ENCODE assay signal across 8 cellular contexts in genomic region chr20:49983123-49983847, GRCh38. TPM values are rescaled to one million over a fixed set of nuclear protein-coding genes. Genes with fewer than 3 reads are reported as not detected.
DNase-seq lines count a peak whose midpoint lies in the region; ATAC-seq and TF ChIP-seq lines count a peak whose summit lies in the region.

No MANE protein-coding gene starts in this region.

- TF ChIP-seq EP300 in gastroesophageal sphincter (IDR thresholded peaks at IDR 0.05), result no peak

- H3K4me3 ChIP-seq in gastroesophageal sphincter, result peak overlapping the region; percentile 13 to 59
- peak overlapping the region; percentile 79 for H3K4me3 ChIP-seq in skeletal muscle cell (ENCODE audit: low read depth, low read length)

- WGBS in gastroesophageal sphincter (ENCODE audit: low coverage in 1 of 2), 2 donors, result 21 to 38% methylated on average over 9 to 13 of the region's 24 CpGs

- peak; percentile 1 for ATAC-seq in GM19372 (IDR thresholded peaks at IDR 0.05; ENCODE audit: low read depth, unreplicated experiment)
- peak; percentile 5 for ATAC-seq in SK-N-SH treated with all-trans-retinoic acid at 6 μM for 48 hours
- ATAC-seq in gastroesophageal sphincter, result no peak
- no peak for ATAC-seq in GM18867 (IDR thresholded peaks at IDR 0.05; ENCODE audit: unreplicated experiment)

- H3K27me3 ChIP-seq in gastroesophageal sphincter, result no peaks in the 10 kb centered on the region

- peaks cover 0 to 6% of the 10 kb centered on the region in 2 donors for H3K36me3 ChIP-seq in gastroesophageal sphincter

- TF ChIP-seq CTCF in gastroesophageal sphincter (IDR thresholded peaks at IDR 0.05), result no peak

- H3K9me3 ChIP-seq in gastroesophageal sphincter, result no peaks in the 10 kb centered on the region

- TF ChIP-seq POLR2A in gastroesophageal sphincter (IDR thresholded peaks at IDR 0.05), result no peak

- H3K4me1 ChIP-seq in gastroesophageal sphincter, result peaks cover 0 to 81% (median 25%) of the 10 kb centered on the region in 3 donors

- DNase-seq in skeletal muscle cell (ENCODE audit: low read depth) (no peak), SIG-M5 (lab: John Stamatoyannopoulos, UW) (no peak)
- DNase-seq in activated effector memory CD4-positive, alpha-beta T cell treated with Interleukin-2 at 50 U/mL for 16 hours, result no peak
- no peak for DNase-seq in activated CD8-positive, alpha-beta memory T cell treated with anti-CD3 and anti-CD28 coated beads for 24 hours

- peak overlapping the region in 3 of 4 donors; percentile 65 to 80 (median 70) for H3K27ac ChIP-seq in gastroesophageal sphincter

TF ChIP-seq in SK-N-SH treated with all-trans-retinoic acid at 6 μM for 48 hours, 23 proteins besides CTCF, POLR2A, EP300 and RAD21:
- TF ChIP-seq BACH2 (CRISPR knock-in tag; IDR thresholded peaks at IDR 0.05; ENCODE audit: borderline replicate concordance), result no peak
- TF ChIP-seq PATZ1 (CRISPR knock-in tag; IDR thresholded peaks at IDR 0.05; ENCODE audit: borderline replicate concordance), result peak; percentile 74; the same call in 1 of the 2 replicates
TF ChIP-seq in SK-N-SH treated with all-trans-retinoic acid at 6 μM for 48 hours: peak in this region for 1.

RNA-seq across cellular contexts. Expression of gene SNAI1, which starts 0.5 kb away (rescaled TPM):
- 1 to 10 TPM in 3 of 4 donors, under 1 TPM in 1; 0.79 to 2.6 (median 1.2) TPM for total RNA-seq in gastroesophageal sphincter

RNA-seq across cellular contexts. Expression of gene RNF114, which starts 47.1 kb away (rescaled TPM):
- 100 to 1,000 TPM in 2 of 4 donors, 10 to 100 TPM in 2; 80.3 to 109 (median 101) TPM for total RNA-seq in gastroesophageal sphincter

Comparison
In these comparisons a context has a peak if more than half of its experiments do, and no peak if none do; other contexts are left out.
1. ATAC-seq: peak in GM19372 (single experiment) and SK-N-SH treated with all-trans-retinoic acid at 6 μM for 48 hours (single experiment); none in gastroesophageal sphincter (single experiment) and GM18867 (single experiment).